17 cellular contexts compared by ENCODE assay signal in genomic region chr5:123116063-123116462, GRCh38.
DNase-seq lines count a peak whose midpoint lies in the region; ATAC-seq and TF ChIP-seq lines count a peak whose summit lies in the region.
"Had no signal": no experiment of that assay in that cellular context is flagged by ENCODE, and none has a peak within 500 bp of the region (broad histone marks: within the 10 kb centered on the region; RNA-seq: fewer than 3 reads in every experiment).

No MANE protein-coding gene starts in this region.

- in situ Hi-C loops in GM13977 (cut with MboI; ENCODE audit: low pct_unique_long_range_greater_than_20kb, low sequenced_read_pairs, unreplicated experiment) = no loop called here

- ATAC-seq in HG03457 (IDR thresholded peaks at IDR 0.05; ENCODE audit: unreplicated experiment) (no peak), HG03378 (IDR thresholded peaks at IDR 0.05; ENCODE audit: unreplicated experiment) (no peak)
- ATAC-seq: effector memory CD8-positive, alpha-beta T cell had no signal

- peak; percentile 38 for DNase-seq in EL
- DNase-seq in NCI-H446 treated with DMSO at 0.1 percent for 48 hours (lab: John Stamatoyannopoulos, UW) = peak; percentile 75
- DNase-seq in fibroblast of peridontal ligament (ENCODE audit: extremely low read depth) = peak; percentile 26
- peak; percentile 63 for DNase-seq in retinal pigment epithelial cell (ENCODE audit: low read depth)
- no peak for DNase-seq in GM13977 (ENCODE audit: low spot score)
- DNase-seq in NCI-H2081 treated with DMSO at 0.1 percent for 48 hours (lab: John Stamatoyannopoulos, UW) = no peak
- DNase-seq: activated CD4-positive, CD25-positive, alpha-beta regulatory T cell treated with anti-CD3 and anti-CD28 coated beads, Interleukin-2, amount 50 U/mL, for 72 hours; activated CD8-positive, alpha-beta memory T cell treated with anti-CD3 and anti-CD28 coated beads, Interleukin-2, amount 50 U/mL, for 4 hours; CD4-positive, CD25-positive, alpha-beta regulatory T cell; effector memory CD8-positive, alpha-beta T cell; NCI-H146; nucleus accumbens; stimulated activated naive CD4-positive, alpha-beta T cell treated with Interleukin-2 at 50 U/mL for 16 hours; uterus had no signal

- no peak overlapping the region for H3K4me3 ChIP-seq in retinal pigment epithelial cell (ENCODE audit: low read length)
- H3K4me3 ChIP-seq: cardiac muscle cell, uterus had no signal

- no peak for TF ChIP-seq CTCF in retinal pigment epithelial cell (conservative IDR thresholded peaks at IDR 0.05; ENCODE audit: low read depth, low read length)
- TF ChIP-seq CTCF in GM13977 (IDR thresholded peaks at IDR 0.05; ENCODE audit: extremely low read depth, insufficient read depth, missing control alignments) = no peak

Comparison
In these comparisons a context has a peak if more than half of its experiments do, and no peak if none do; other contexts are left out.
1. DNase-seq: peak in EL (single experiment), NCI-H446 treated with DMSO at 0.1 percent for 48 hours (single experiment), fibroblast of peridontal ligament (single experiment) and retinal pigment epithelial cell (single experiment); none in GM13977 (single experiment) and NCI-H2081 treated with DMSO at 0.1 percent for 48 hours (single experiment).